In genomic region chr12:56189336-56189917, GRCh38 we compare ENCODE assay signal across 8 cellular contexts. TPM values are rescaled to one million over a fixed set of nuclear protein-coding genes. Genes with fewer than 3 reads are reported as not detected.
DNase-seq lines count a peak whose midpoint lies in the region; ATAC-seq and TF ChIP-seq lines count a peak whose summit lies in the region.

TSS of gene SMARCC2 (minus strand) at chr12:56189483. CDS start at chr12:56189461, 22 bp downstream.

- H3K9me3 Mint-ChIP-seq in CD4-positive, alpha-beta T cell = no peaks in the 10 kb centered on the region
- H3K9me3 Mint-ChIP-seq in endothelial cell (ENCODE audit: unreplicated experiment) (no peaks in the 10 kb centered on the region), mesothelial cell of epicardium (no peaks in the 10 kb centered on the region)

- H3K4me3 Mint-ChIP-seq in CD4-positive, alpha-beta T cell = peak within 1 kb of the TSS; percentile 99
- peak within 1 kb of the TSS; percentile 97 for H3K4me3 Mint-ChIP-seq in endothelial cell (ENCODE audit: unreplicated experiment)
- peak within 1 kb of the TSS; percentile 91 for H3K4me3 Mint-ChIP-seq in mesothelial cell of epicardium

- no peaks in the 10 kb centered on the region for H3K4me1 ChIP-seq in NT2/D1 (ENCODE audit: insufficient read depth, insufficient read length)

- H3K9me3 ChIP-seq in CD4-positive, alpha-beta T cell (ENCODE audit: control insufficient read depth, low read length) = no peaks in the 10 kb centered on the region
- no peaks in the 10 kb centered on the region for H3K9me3 ChIP-seq in NT2/D1 (ENCODE audit: insufficient read depth, low read length)

- ATAC-seq in CD4-positive, alpha-beta T cell (ENCODE audit: poor library complexity) = peak; percentile 77
- ATAC-seq in GM19452 (IDR thresholded peaks at IDR 0.05; ENCODE audit: unreplicated experiment) = peak; percentile 70

- H3K27ac Mint-ChIP-seq in CD4-positive, alpha-beta T cell = peak within 1 kb of the TSS; percentile 99
- H3K27ac Mint-ChIP-seq in endothelial cell (ENCODE audit: unreplicated experiment) (peak within 1 kb of the TSS; percentile 95), mesothelial cell of epicardium (peak within 1 kb of the TSS; percentile 97)

- H3K27ac ChIP-seq in CD4-positive, alpha-beta T cell (ENCODE audit: low read depth, low read length) = peak within 1 kb of the TSS; percentile 87

- H3K36me3 ChIP-seq in NT2/D1 (ENCODE audit: insufficient read depth, insufficient read length, low read length) = peaks cover 23% of the 10 kb centered on the region

- H3K27me3 ChIP-seq in CD4-positive, alpha-beta T cell (ENCODE audit: control insufficient read depth, insufficient read depth, low read length) = no peaks in the 10 kb centered on the region
- no peaks in the 10 kb centered on the region for H3K27me3 ChIP-seq in NT2/D1 (ENCODE audit: insufficient read depth, insufficient read length)

- H3K9ac ChIP-seq in NT2/D1 (ENCODE audit: insufficient read length, low read depth) = peak within 1 kb of the TSS; percentile 94

- peak; percentile 71 to 86 (median 78) for DNase-seq in CD4-positive, alpha-beta T cell
- DNase-seq in HT1080 (ENCODE audit: low read depth) (peak; percentile 82), NT2/D1 (ENCODE audit: low read depth, low spot score) (peak; percentile 90), endothelial cell (ENCODE audit: low spot score) (peak; percentile 95), mesothelial cell of epicardium (ENCODE audit: low spot score in 2 of 2, unreplicated experiment in 2 of 2) (peak; percentile 79 to 90)
- DNase-seq in activated CD8-positive, alpha-beta memory T cell treated with anti-CD3 and anti-CD28 coated beads, Interleukin-2, amount 50 U/mL, for 24 hours (ENCODE audit: extremely low read depth) = peak; percentile 60
- peak; percentile 58 to 71 for DNase-seq in stimulated activated CD8-positive, alpha-beta memory T cell treated with anti-CD3 and anti-CD28 coated beads, Interleukin-15, amount 100 ng/mL, for 4 hours (ENCODE audit: low read depth in 2 of 2)

- TF ChIP-seq CTCF in CD4-positive, alpha-beta T cell (IDR thresholded peaks at IDR 0.05) = peak; percentile 64
- TF ChIP-seq CTCF in endothelial cell (IDR thresholded peaks at IDR 0.05; ENCODE audit: unreplicated experiment) (peak; percentile 86), mesothelial cell of epicardium (IDR thresholded peaks at IDR 0.05; ENCODE audit: unreplicated experiment) (peak; percentile 81)

- CTCF ChIA-PET in CD4-positive, alpha-beta T cell (lab: Charles Lee) = interaction anchor here (0.6 to 4.7 kb wide), 47 partner anchors 8 to 451 kb away, joined by 3 to 138 read pairs (median 4); partner anchors contain the start of genes ANKRD52, CNPY2, COQ10A and ERBB3

- intact Hi-C loops in CD4-positive, alpha-beta T cell (cut with DNase I, micrococcal nuclease) = loop anchor here (2.0 to 5.0 kb wide), 7 partner anchors 29 to 447 kb away; partner anchors contain the start of genes MYL6B (in 2 of the 2), GDF11 (in 1 of the 2) and ZC3H10 (in 1 of the 2)

- POLR2A ChIA-PET in CD4-positive, alpha-beta T cell (lab: Charles Lee) = interaction anchor here (0.6 to 4.1 kb wide), 42 partner anchors 9 to 498 kb away, joined by 3 to 116 read pairs (median 5); partner anchors contain the start of genes ANKRD52, CNPY2, COQ10A and ESYT1

- H3K4me3 ChIP-seq in NT2/D1 (ENCODE audit: insufficient read length, low read depth) = peak within 1 kb of the TSS; percentile 90

- H3K36me3 Mint-ChIP-seq in CD4-positive, alpha-beta T cell (ENCODE audit: low read depth) = peaks cover 55% of the 10 kb centered on the region
- H3K36me3 Mint-ChIP-seq in endothelial cell (ENCODE audit: low read depth, unreplicated experiment) (peaks cover 32% of the 10 kb centered on the region), mesothelial cell of epicardium (peaks cover 15% of the 10 kb centered on the region)

- H3K4me1 Mint-ChIP-seq in CD4-positive, alpha-beta T cell (ENCODE audit: low read depth) = peaks cover 46% of the 10 kb centered on the region
- H3K4me1 Mint-ChIP-seq in endothelial cell (ENCODE audit: unreplicated experiment) (peaks cover 37% of the 10 kb centered on the region), mesothelial cell of epicardium (peaks cover 19% of the 10 kb centered on the region)

- H3K27me3 Mint-ChIP-seq in CD4-positive, alpha-beta T cell = peaks cover 5% of the 10 kb centered on the region
- peaks cover 28% of the 10 kb centered on the region for H3K27me3 Mint-ChIP-seq in endothelial cell (ENCODE audit: unreplicated experiment)
- H3K27me3 Mint-ChIP-seq in mesothelial cell of epicardium (ENCODE audit: low read depth) = peaks cover 1% of the 10 kb centered on the region

RNA-seq across cellular contexts. Expression of gene SMARCC2, which starts in this region (rescaled TPM):
- total RNA-seq in CD4-positive, alpha-beta T cell = 100 to 1,000 TPM; 104 to 109 TPM
- total RNA-seq in HT1080 (2014; rRNA removed; shearing (Covaris generic)) = 36.8 and 44.3 TPM in 2 replicates
- polyA plus RNA-seq in HT1080 (2015; cell fraction: cytosol; rRNA removed) = 24.7 and 31.5 TPM in 2 replicates
- 107 and 119 TPM in 2 replicates for polyA plus RNA-seq in HT1080 (2015; cell fraction: nucleus; rRNA removed)
- total RNA-seq in endothelial cell (ENCODE audit: unreplicated experiment) (105 TPM), mesothelial cell of epicardium (158 to 177 TPM (median 171 TPM) in 3 replicates)

Comparison
In these comparisons a context has a peak if more than half of its experiments do, and no peak if none do; other contexts are left out.
1. Peak in every context shown above with its lines: DNase-seq, ATAC-seq, H3K4me3 ChIP-seq and H3K27ac ChIP-seq.